ENCODE assay signal across 2 cellular contexts in the genomic region with DNA sequence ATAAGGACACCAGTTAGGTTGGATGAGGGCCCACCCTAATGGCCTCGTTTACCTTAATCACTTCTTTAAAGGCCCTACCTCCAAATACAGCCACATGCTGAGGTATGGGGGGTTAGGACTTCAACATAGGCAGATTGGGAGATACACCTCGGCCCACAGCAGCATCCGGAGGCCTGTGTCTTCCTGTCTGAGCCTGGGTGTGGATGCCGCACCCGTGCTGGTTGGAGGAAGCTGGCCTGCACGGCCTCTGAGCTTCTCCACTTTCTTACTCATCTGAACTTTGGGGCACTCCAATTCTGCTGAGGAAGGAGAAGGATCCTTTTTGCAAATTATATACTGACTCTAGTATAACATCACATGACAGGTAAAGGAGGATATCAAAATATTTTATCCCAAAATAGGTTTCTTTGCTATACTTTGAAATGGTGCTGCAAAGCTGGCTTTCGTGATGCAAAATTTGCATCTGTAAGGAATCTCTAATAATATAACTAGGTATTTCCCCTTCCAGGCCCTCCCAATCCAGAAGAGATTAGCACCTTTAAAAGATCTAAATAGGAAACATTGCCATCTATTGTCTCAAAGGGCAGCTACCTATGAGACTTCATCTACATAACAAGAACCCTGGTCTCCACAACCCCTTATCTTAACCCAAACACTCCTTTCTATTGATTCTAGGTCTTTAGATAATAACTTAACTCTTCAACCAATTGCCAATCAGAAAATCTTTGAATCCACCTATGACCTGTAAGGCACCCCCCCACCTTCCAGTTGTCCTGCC.
TF ChIP-seq lines count a peak whose summit lies in the region.

No MANE protein-coding gene starts in this region.

TF ChIP-seq in A549, 52 proteins besides CTCF, POLR2A, EP300 and RAD21:
- TF ChIP-seq HOXB13 (CRISPR knock-in tag; IDR thresholded peaks at IDR 0.05; ENCODE audit: low read depth) (no peak), NFE2L2 (conservative IDR thresholded peaks at IDR 0.05; ENCODE audit: low read length) (no peak), HOXB5 (CRISPR knock-in tag; IDR thresholded peaks at IDR 0.05) (no peak), SREBF2 (IDR thresholded peaks at IDR 0.05) (no peak), ESRRA (IDR thresholded peaks at IDR 0.05; ENCODE audit: borderline replicate concordance, low read length) (no peak), FOXS1 (CRISPR knock-in tag; IDR thresholded peaks at IDR 0.05) (no peak), FOSL2 (IDR thresholded peaks at IDR 0.05) (no peak), FOSL2 (CRISPR knock-in tag; IDR thresholded peaks at IDR 0.05) (no peak), CHD2 (IDR thresholded peaks at IDR 0.05; ENCODE audit: low read length, partially characterized antibody) (no peak), ZNF302 (CRISPR knock-in tag; IDR thresholded peaks at IDR 0.05) (no peak), SMC3 (IDR thresholded peaks at IDR 0.05) (no peak), MYC (IDR thresholded peaks at IDR 0.05; ENCODE audit: borderline replicate concordance, low read length) (no peak), JUN (IDR thresholded peaks at IDR 0.05) (no peak), HEYL (CRISPR knock-in tag; IDR thresholded peaks at IDR 0.05) (no peak), TP53 (CRISPR knock-in tag; IDR thresholded peaks at IDR 0.05) (no peak)
- TF ChIP-seq, protein P1, sequence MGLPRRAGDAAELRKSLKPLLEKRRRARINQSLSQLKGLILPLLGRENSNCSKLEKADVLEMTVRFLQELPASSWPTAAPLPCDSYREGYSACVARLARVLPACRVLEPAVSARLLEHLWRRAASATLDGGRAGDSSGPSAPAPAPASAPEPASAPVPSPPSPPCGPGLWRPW (IDR thresholded peaks at IDR 0.05) = no peak
- TF ChIP-seq, protein P2, sequence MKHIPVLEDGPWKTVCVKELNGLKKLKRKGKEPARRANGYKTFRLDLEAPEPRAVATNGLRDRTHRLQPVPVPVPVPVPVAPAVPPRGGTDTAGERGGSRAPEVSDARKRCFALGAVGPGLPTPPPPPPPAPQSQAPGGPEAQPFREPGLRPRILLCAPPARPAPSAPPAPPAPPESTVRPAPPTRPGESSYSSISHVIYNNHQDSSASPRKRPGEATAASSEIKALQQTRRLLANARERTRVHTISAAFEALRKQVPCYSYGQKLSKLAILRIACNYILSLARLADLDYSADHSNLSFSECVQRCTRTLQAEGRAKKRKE (CRISPR knock-in tag; IDR thresholded peaks at IDR 0.05; ENCODE audit: low read depth) = no peak
- TF ChIP-seq, protein P3, sequence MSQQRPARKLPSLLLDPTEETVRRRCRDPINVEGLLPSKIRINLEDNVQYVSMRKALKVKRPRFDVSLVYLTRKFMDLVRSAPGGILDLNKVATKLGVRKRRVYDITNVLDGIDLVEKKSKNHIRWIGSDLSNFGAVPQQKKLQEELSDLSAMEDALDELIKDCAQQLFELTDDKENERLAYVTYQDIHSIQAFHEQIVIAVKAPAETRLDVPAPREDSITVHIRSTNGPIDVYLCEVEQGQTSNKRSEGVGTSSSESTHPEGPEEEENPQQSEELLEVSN (IDR thresholded peaks at IDR 0.05; ENCODE audit: borderline replicate concordance, low read depth) = no peak

TF ChIP-seq in H1, 55 proteins besides CTCF, POLR2A, EP300 and RAD21:
- peak; percentile 28; the same call in 1 of the 2 replicates for TF ChIP-seq POU5F1 (IDR thresholded peaks at IDR 0.05; ENCODE audit: low read depth, low read length)
- TF ChIP-seq NANOG (IDR thresholded peaks at IDR 0.05; ENCODE audit: insufficient read depth, low read depth, low read length, poor library complexity, severe bottlenecking) = peak; percentile 45
- no peak for TF ChIP-seq FOSL1 (IDR thresholded peaks at IDR 0.05; ENCODE audit: insufficient read depth, low read depth, low read length)
- TF ChIP-seq CEBPB (IDR thresholded peaks at IDR 0.05; ENCODE audit: low read depth, low read length) = no peak
- TF ChIP-seq, protein P3 (IDR thresholded peaks at IDR 0.05) = 0 out of 2 replicates have a peak, but pooled peaks have one; percentile 15
- no peak for TF ChIP-seq CREB1 (IDR thresholded peaks at IDR 0.05)
